Comparison of ENCODE assay signal across 1 cellular context in genomic region chr20:50848341-50848808, GRCh38.
TF ChIP-seq lines count a peak whose summit lies in the region.

No MANE protein-coding gene starts in this region.

TF ChIP-seq in GM12878, 131 proteins besides CTCF, POLR2A, EP300 and RAD21:
- no peak for TF ChIP-seq MTA3 (IDR thresholded peaks at IDR 0.05; ENCODE audit: borderline replicate concordance, low read length)
- TF ChIP-seq KLF5 (IDR thresholded peaks at IDR 0.05; ENCODE audit: partially characterized antibody) = no peak
- TF ChIP-seq, protein P1, sequence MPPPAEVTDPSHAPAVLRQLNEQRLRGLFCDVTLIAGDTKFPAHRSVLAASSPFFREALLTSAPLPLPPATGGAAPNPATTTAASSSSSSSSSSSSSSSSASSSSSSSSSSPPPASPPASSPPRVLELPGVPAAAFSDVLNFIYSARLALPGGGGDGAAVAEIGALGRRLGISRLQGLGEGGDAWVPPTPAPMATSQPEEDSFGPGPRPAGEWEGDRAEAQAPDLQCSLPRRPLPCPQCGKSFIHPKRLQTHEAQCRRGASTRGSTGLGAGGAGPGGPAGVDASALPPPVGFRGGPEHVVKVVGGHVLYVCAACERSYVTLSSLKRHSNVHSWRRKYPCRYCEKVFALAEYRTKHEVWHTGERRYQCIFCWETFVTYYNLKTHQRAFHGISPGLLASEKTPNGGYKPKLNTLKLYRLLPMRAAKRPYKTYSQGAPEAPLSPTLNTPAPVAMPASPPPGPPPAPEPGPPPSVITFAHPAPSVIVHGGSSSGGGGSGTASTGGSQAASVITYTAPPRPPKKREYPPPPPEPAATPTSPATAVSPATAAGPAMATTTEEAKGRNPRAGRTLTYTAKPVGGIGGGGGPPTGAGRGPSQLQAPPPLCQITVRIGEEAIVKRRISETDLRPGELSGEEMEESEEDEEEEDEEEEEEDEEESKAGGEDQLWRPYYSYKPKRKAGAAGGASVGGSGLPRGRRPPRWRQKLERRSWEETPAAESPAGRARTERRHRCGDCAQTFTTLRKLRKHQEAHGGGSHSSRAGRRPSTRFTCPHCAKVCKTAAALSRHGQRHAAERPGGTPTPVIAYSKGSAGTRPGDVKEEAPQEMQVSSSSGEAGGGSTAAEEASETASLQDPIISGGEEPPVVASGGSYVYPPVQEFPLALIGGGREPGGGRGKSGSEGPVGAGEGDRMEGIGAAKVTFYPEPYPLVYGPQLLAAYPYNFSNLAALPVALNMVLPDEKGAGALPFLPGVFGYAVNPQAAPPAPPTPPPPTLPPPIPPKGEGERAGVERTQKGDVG (CRISPR knock-in tag; IDR thresholded peaks at IDR 0.05) = no peak
- no peak for TF ChIP-seq CHD2 (IDR thresholded peaks at IDR 0.05; ENCODE audit: borderline replicate concordance, low read depth, low read length)
- TF ChIP-seq BMI1 (IDR thresholded peaks at IDR 0.05; ENCODE audit: borderline replicate concordance) = no peak
- no peak for TF ChIP-seq IRF4 (IDR thresholded peaks at IDR 0.05; ENCODE audit: low read depth, low read length)
- TF ChIP-seq IKZF1 (conservative IDR thresholded peaks at IDR 0.05) = no peak
- no peak for TF ChIP-seq MXI1 (IDR thresholded peaks at IDR 0.05; ENCODE audit: low read depth, low read length)
- TF ChIP-seq BCL11A (IDR thresholded peaks at IDR 0.05; ENCODE audit: low read depth, low read length) = no peak
- TF ChIP-seq HDGF (IDR thresholded peaks at IDR 0.05) = no peak
- TF ChIP-seq MYB (IDR thresholded peaks at IDR 0.05; ENCODE audit: borderline replicate concordance, low read depth, low read length) = no peak
- no peak for TF ChIP-seq RCOR1 (conservative IDR thresholded peaks at IDR 0.05; ENCODE audit: low read depth, low read length)
- TF ChIP-seq PAX5 (IDR thresholded peaks at IDR 0.05; ENCODE audit: borderline replicate concordance, low read depth, low read length) = no peak
- TF ChIP-seq REST (IDR thresholded peaks at IDR 0.05; ENCODE audit: low read depth, low read length) = no peak
